Comparison of ENCODE assay signal across 34 cellular contexts in genomic region chr12:52722680-52723079, GRCh38. TPM values are rescaled to one million over a fixed set of nuclear protein-coding genes. Genes with fewer than 3 reads are reported as not detected.
DNase-seq lines count a peak whose midpoint lies in the region; ATAC-seq lines count a peak whose summit lies in the region.
"Had no signal": no experiment of that assay in that cellular context is flagged by ENCODE, and none has a peak within 500 bp of the region (broad histone marks: within the 10 kb centered on the region; RNA-seq: fewer than 3 reads in every experiment).

No MANE protein-coding gene starts in this region.

- ATAC-seq in activated naive CD4-positive, alpha-beta T cell treated with anti-CD3 and anti-CD28 coated beads, Interleukin-2, amount 50 U/mL, for 72 hours = no peak
- ATAC-seq: A549; CD8-positive, alpha-beta T cell had no signal

- H3K27ac Mint-ChIP-seq in activated naive CD4-positive, alpha-beta T cell treated with anti-CD3 and anti-CD28 coated beads, Interleukin-2, amount 50 U/mL, for 24 hours = peak overlapping the region; percentile 19
- no peak overlapping the region for H3K27ac Mint-ChIP-seq in activated naive CD4-positive, alpha-beta T cell treated with anti-CD3 and anti-CD28 coated beads, Interleukin-2, amount 50 U/mL, for 72 hours
- H3K27ac Mint-ChIP-seq: B cell; CD14-positive monocyte; CD4-positive, alpha-beta T cell; CD8-positive, alpha-beta T cell had no signal

- peaks cover 26% of the 10 kb centered on the region for H3K9me3 ChIP-seq in SJSA1 (replicated peaks)
- H3K9me3 ChIP-seq: A549; BE2C; BLaER1; BLaER1 treated with 17β-estradiol and CSF1 and Interleukin-3, amounts not matched to agents 10 nM and 100 nM; Caco-2 had no signal

- no peak overlapping the region for H3K27ac ChIP-seq in SJSA1
- H3K27ac ChIP-seq: 22Rv1; A549; BLaER1; BLaER1 treated with 17β-estradiol and CSF1 and Interleukin-3, amounts not matched to agents 10 nM and 100 nM; C4-2B had no signal

- H3K4me3 Mint-ChIP-seq in activated naive CD4-positive, alpha-beta T cell treated with anti-CD3 and anti-CD28 coated beads, Interleukin-2, amount 50 U/mL, for 24 hours = no peak overlapping the region
- H3K4me3 Mint-ChIP-seq: B cell; CD14-positive monocyte; CD4-positive, alpha-beta memory T cell; CD4-positive, alpha-beta T cell; CD4-positive, CD25-positive, alpha-beta regulatory T cell; CD8-positive, alpha-beta memory T cell; CD8-positive, alpha-beta T cell had no signal

- H3K4me1 Mint-ChIP-seq in activated naive CD4-positive, alpha-beta T cell treated with anti-CD3 and anti-CD28 coated beads, Interleukin-2, amount 50 U/mL, for 24 hours = no peaks in the 10 kb centered on the region
- H3K4me1 Mint-ChIP-seq: B cell; CD4-positive, alpha-beta memory T cell; CD4-positive, CD25-positive, alpha-beta regulatory T cell; CD8-positive, alpha-beta memory T cell had no signal

- no peaks in the 10 kb centered on the region for H3K4me1 ChIP-seq in SJSA1 (replicated peaks)
- H3K4me1 ChIP-seq: BE2C; BLaER1; BLaER1 treated with 17β-estradiol and CSF1 and Interleukin-3, amounts not matched to agents 10 nM and 100 nM; Caco-2 had no signal

- H3K27me3 ChIP-seq in SJSA1 (replicated peaks) = peaks cover 96% of the 10 kb centered on the region
- H3K27me3 ChIP-seq: BLaER1; BLaER1 treated with 17β-estradiol and CSF1 and Interleukin-3, amounts not matched to agents 10 nM and 100 nM had no signal

- no peak overlapping the region for H3K4me3 ChIP-seq in SJSA1
- H3K4me3 ChIP-seq: A549; BLaER1; BLaER1 treated with 17β-estradiol and CSF1 and Interleukin-3, amounts not matched to agents 10 nM and 100 nM had no signal

- H3K27me3 Mint-ChIP-seq in activated naive CD4-positive, alpha-beta T cell treated with anti-CD3 and anti-CD28 coated beads, Interleukin-2, amount 50 U/mL, for 24 hours = no peaks in the 10 kb centered on the region
- H3K27me3 Mint-ChIP-seq: CD4-positive, alpha-beta T cell had no signal

- no peaks in the 10 kb centered on the region for H3K36me3 ChIP-seq in SJSA1
- H3K36me3 ChIP-seq: BE2C; BLaER1; BLaER1 treated with 17β-estradiol and CSF1 and Interleukin-3, amounts not matched to agents 10 nM and 100 nM had no signal

- no peaks in the 10 kb centered on the region for H3K9me3 Mint-ChIP-seq in activated naive CD4-positive, alpha-beta T cell treated with anti-CD3 and anti-CD28 coated beads, Interleukin-2, amount 50 U/mL, for 24 hours
- no peaks in the 10 kb centered on the region for H3K9me3 Mint-ChIP-seq in activated naive CD4-positive, alpha-beta T cell treated with anti-CD3 and anti-CD28 coated beads, Interleukin-2, amount 50 U/mL, for 72 hours
- H3K9me3 Mint-ChIP-seq: CD4-positive, alpha-beta memory T cell; CD4-positive, alpha-beta T cell; CD4-positive, CD25-positive, alpha-beta regulatory T cell; CD8-positive, alpha-beta memory T cell; CD8-positive, alpha-beta T cell had no signal

- no peak for DNase-seq in activated naive CD4-positive, alpha-beta T cell treated with anti-CD3 and anti-CD28 coated beads, Interleukin-2, amount 50 U/mL, for 72 hours (ENCODE audit: low spot score in 2 of 2)
- DNase-seq in SJSA1 (ENCODE audit: low read depth in 1 of 2, low spot score in 2 of 2) (peak; percentile 78 to 85), ureter (ENCODE audit: low spot score) (no peak)
- DNase-seq: 8988T; ACHN; AML-193; BE2C; C1 segment of cervical spinal cord; Caco-2; Calu3; CD4-positive, alpha-beta memory T cell; CD4-positive, alpha-beta T cell; CD4-positive, CD25-positive, alpha-beta regulatory T cell; CD8-positive, alpha-beta memory T cell; CD8-positive, alpha-beta T cell; COR-L47; DMS 273 treated with DMSO at 0.1 percent for 48 hours; DMS153; DMS53; DMS79; DMS79 treated with DMSO at 0.1 percent for 48 hours; DND-41; EL had no signal

- no peaks in the 10 kb centered on the region for H3K36me3 Mint-ChIP-seq in activated naive CD4-positive, alpha-beta T cell treated with anti-CD3 and anti-CD28 coated beads, Interleukin-2, amount 50 U/mL, for 24 hours
- no peaks in the 10 kb centered on the region for H3K36me3 Mint-ChIP-seq in activated naive CD4-positive, alpha-beta T cell treated with anti-CD3 and anti-CD28 coated beads, Interleukin-2, amount 50 U/mL, for 72 hours
- H3K36me3 Mint-ChIP-seq: CD14-positive monocyte; CD4-positive, alpha-beta memory T cell; CD4-positive, CD25-positive, alpha-beta regulatory T cell; CD8-positive, alpha-beta memory T cell; CD8-positive, alpha-beta T cell had no signal

RNA-seq across cellular contexts. Expression of gene KRT77, which starts 19.4 kb away (rescaled TPM):
- not detected for total RNA-seq in activated naive CD4-positive, alpha-beta T cell treated with anti-CD3 and anti-CD28 coated beads, Interleukin-2, amount 50 U/mL, for 72 hours
- total RNA-seq in SJSA1 (2014; rRNA removed; shearing (Covaris generic)) = not detected in 2 replicates
- total RNA-seq in ureter = not detected
- total RNA-seq: A172; A673; B cell; Caco-2; Calu3; CD4-positive, alpha-beta memory T cell; CD4-positive, CD25-positive, alpha-beta regulatory T cell; CD8-positive, alpha-beta memory T cell; CD8-positive, alpha-beta T cell; Daoy had no signal

RNA-seq across cellular contexts. Expression of gene KRT1, which starts 42.5 kb away (rescaled TPM):
- total RNA-seq in activated naive CD4-positive, alpha-beta T cell treated with anti-CD3 and anti-CD28 coated beads, Interleukin-2, amount 50 U/mL, for 72 hours = not detected
- total RNA-seq in SJSA1 (2014; rRNA removed; shearing (Covaris generic)) = 1.00 TPM in 1 of 2 replicates, not detected in the other
- total RNA-seq in ureter = not detected
- total RNA-seq: A172; A673; B cell; Calu3; CD8-positive, alpha-beta memory T cell; Daoy had no signal

RNA-seq across cellular contexts. Expression of gene KRT76, which starts 54.5 kb away (rescaled TPM):
- not detected for total RNA-seq in activated naive CD4-positive, alpha-beta T cell treated with anti-CD3 and anti-CD28 coated beads, Interleukin-2, amount 50 U/mL, for 72 hours
- 0.21 TPM in 1 of 2 replicates, not detected in the other for total RNA-seq in SJSA1 (2014; rRNA removed; shearing (Covaris generic))
- total RNA-seq in ureter = not detected
- total RNA-seq: A172; A673; B cell; Caco-2; Calu3; CD4-positive, alpha-beta memory T cell; CD4-positive, alpha-beta T cell; CD4-positive, CD25-positive, alpha-beta regulatory T cell; CD8-positive, alpha-beta memory T cell; CD8-positive, alpha-beta T cell; Daoy had no signal

Comparison
In these comparisons a context has a peak if more than half of its experiments do, and no peak if none do; other contexts are left out.
1. DNase-seq: peak in SJSA1 (2 of 2); none in activated naive CD4-positive, alpha-beta T cell treated with anti-CD3 and anti-CD28 coated beads, Interleukin-2, amount 50 U/mL, for 72 hours (0 of 2) and ureter (single experiment).